In the genomic region with DNA sequence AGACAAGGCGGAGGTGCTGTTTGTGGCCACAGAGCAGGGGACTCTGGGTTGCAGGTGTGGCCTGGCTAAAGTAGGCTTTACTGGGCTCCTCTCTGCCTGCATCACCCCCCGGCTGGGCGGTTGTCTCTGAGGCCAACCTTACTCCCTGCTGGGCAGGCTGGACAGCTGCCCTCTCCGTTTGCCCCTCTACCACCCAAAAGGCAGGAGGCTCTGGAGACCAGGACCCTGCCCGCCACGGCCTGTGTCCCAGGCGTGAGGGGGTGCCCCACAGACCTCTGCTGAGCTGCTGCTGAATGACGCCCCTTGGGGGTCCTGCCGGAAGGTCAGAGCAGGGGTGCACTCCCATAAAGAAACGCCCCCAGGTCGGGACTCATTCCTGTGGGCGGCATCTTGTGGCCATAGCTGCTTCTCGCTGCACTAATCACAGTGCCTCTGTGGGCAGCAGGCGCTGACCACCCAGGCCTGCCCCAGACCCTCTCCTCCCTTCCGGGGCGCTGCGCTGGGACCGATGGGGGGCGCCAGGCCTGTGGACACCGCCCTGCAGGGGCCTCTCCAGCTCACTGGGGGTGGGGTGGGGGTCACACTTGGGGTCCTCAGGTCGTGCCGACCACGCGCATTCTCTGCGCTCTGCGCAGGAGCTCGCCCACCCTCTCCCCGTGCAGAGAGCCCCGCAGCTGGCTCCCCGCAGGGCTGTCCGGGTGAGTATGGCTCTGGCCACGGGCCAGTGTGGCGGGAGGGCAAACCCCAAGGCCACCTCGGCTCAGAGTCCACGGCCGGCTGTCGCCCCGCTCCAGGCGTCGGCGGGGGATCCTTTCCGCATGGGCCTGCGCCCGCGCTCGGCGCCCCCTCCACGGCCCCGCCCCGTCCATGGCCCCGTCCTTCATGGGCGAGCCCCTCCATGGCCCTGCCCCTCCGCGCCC, we compare ENCODE assay signal across 8 cellular contexts. TPM values are rescaled to one million over a fixed set of nuclear protein-coding genes. Genes with fewer than 3 reads are reported as not detected.
DNase-seq lines count a peak whose midpoint lies in the region; ATAC-seq, FAIRE-seq and TF ChIP-seq lines count a peak whose summit lies in the region.

No MANE protein-coding gene starts in this region.

- no peaks in the 10 kb centered on the region; the same call in none of the 2 replicates for H3K27me3 Mint-ChIP-seq in HFFc6 (ENCODE audit: insufficient read depth)

- no TSS peak for BruUV-seq in Panc1 (replicated peaks; lab: Mats Ljungman, UMichigan)

- no peaks in the 10 kb centered on the region for H3K36me3 ChIP-seq in Panc1 (ENCODE audit: control insufficient read depth, insufficient read depth, low read length)
- H3K36me3 ChIP-seq in esophagus muscularis mucosa: no peaks in the 10 kb centered on the region
- H3K36me3 ChIP-seq in parathyroid adenoma (ENCODE audit: control insufficient read depth, insufficient read depth, low read length): no peaks in the 10 kb centered on the region

- peaks cover 39% of the 10 kb centered on the region for H3K4me1 Mint-ChIP-seq in HFFc6 (ENCODE audit: low read depth)

- H3K4me1 ChIP-seq in Panc1 (ENCODE audit: control insufficient read depth, insufficient read depth, low read length): peaks cover 11% of the 10 kb centered on the region; the same call in 1 of the 2 replicates
- H3K4me1 ChIP-seq in esophagus muscularis mucosa: peaks cover 23 to 43% (median 36%) of the 10 kb centered on the region in 4 donors
- no peaks in the 10 kb centered on the region for H3K4me1 ChIP-seq in parathyroid adenoma

- DNase-seq in GM13977 (ENCODE audit: low spot score) (no peak), HFFc6 (no peak), Panc1 (ENCODE audit: low read depth, low spot score) (no peak), esophagus muscularis mucosa (ENCODE audit: extremely low spot score) (no peak), RCC 7860 (ENCODE audit: low spot score) (no peak), MV-4-11 (lab: John Stamatoyannopoulos, UW) (no peak), pons (ENCODE audit: low spot score) (no peak)

- no peak for TF ChIP-seq EP300 in esophagus muscularis mucosa (IDR thresholded peaks at IDR 0.05)

- FAIRE-seq in RCC 7860 (lab: Jason Lieb, UNC): no peak

- TF ChIP-seq CTCF in GM13977 (IDR thresholded peaks at IDR 0.05; ENCODE audit: extremely low read depth, insufficient read depth, missing control alignments) (peak; percentile 37), HFFc6 (IDR thresholded peaks at IDR 0.05) (peak; percentile 63), Panc1 (IDR thresholded peaks at IDR 0.05) (peak; percentile 60; the same call in 1 of the 2 replicates), esophagus muscularis mucosa (IDR thresholded peaks at IDR 0.05) (no peak), parathyroid adenoma (IDR thresholded peaks at IDR 0.05) (no peak)

- H3K27ac ChIP-seq in Panc1 (ENCODE audit: low read length) (no peak overlapping the region), esophagus muscularis mucosa (replicated peaks in 1 of 4) (peak overlapping the region; percentile 67 to 92 (median 87)), parathyroid adenoma (peak overlapping the region; percentile 39)

- H3K9ac ChIP-seq in parathyroid adenoma: no peak overlapping the region

- no peaks in the 10 kb centered on the region for H3K36me3 Mint-ChIP-seq in HFFc6 (ENCODE audit: low read depth)

- H3K4me3 Mint-ChIP-seq in HFFc6: peak overlapping the region; percentile 20; the same call in 1 of the 2 replicates

- WGBS in esophagus muscularis mucosa: 20% methylated on average over 22 of the region's 54 CpGs

- H2AFZ ChIP-seq in parathyroid adenoma: peak overlapping the region; percentile 86

- peaks cover 6% of the 10 kb centered on the region for H3K79me2 ChIP-seq in parathyroid adenoma

- CTCF ChIA-PET in Panc1 (lab: Charles Lee): no interaction called here

- H3K27ac Mint-ChIP-seq in HFFc6: no peak overlapping the region

- H3K9me3 ChIP-seq in Panc1 (ENCODE audit: control insufficient read depth, insufficient read depth, low read depth, low read length): no peaks in the 10 kb centered on the region
- H3K9me3 ChIP-seq in esophagus muscularis mucosa: no peaks in the 10 kb centered on the region
- H3K9me3 ChIP-seq in parathyroid adenoma (ENCODE audit: control insufficient read depth, low read length): no peaks in the 10 kb centered on the region

- no peak for TF ChIP-seq POLR2A in esophagus muscularis mucosa (IDR thresholded peaks at IDR 0.05; ENCODE audit: low read depth)

- H3K4me2 ChIP-seq in parathyroid adenoma (ENCODE audit: low read length): peak overlapping the region; percentile 87

- H3K4me3 ChIP-seq in Panc1 (ENCODE audit: low read depth in 2 of 2, low read length in 2 of 2) (peak overlapping the region; percentile 53 to 59), esophagus muscularis mucosa (peak overlapping the region; percentile 70 to 90 (median 83)), parathyroid adenoma (ENCODE audit: low read depth, low read length) (peak overlapping the region; percentile 49)

- H3K9me3 Mint-ChIP-seq in HFFc6: no peaks in the 10 kb centered on the region

- intact Hi-C loops in Panc1 (cut with micrococcal nuclease; ENCODE audit: unreplicated experiment): no loop called here
- intact Hi-C loops in esophagus muscularis mucosa (cut with DNase I): no loop called here

- peak; percentile 74 for ATAC-seq in Panc1

- in situ Hi-C loops in GM13977 (cut with MboI; ENCODE audit: low pct_unique_long_range_greater_than_20kb, low sequenced_read_pairs, unreplicated experiment) (no loop called here), Panc1 (cut with HindIII; ENCODE audit: low pct_unique_long_range_greater_than_20kb, low sequenced_read_pairs) (no loop called here)

- H3K27me3 ChIP-seq in Panc1 (ENCODE audit: control insufficient read depth, insufficient read depth, low read length) (no peaks in the 10 kb centered on the region), esophagus muscularis mucosa (peaks cover 0 to 4% (median 0%) of the 10 kb centered on the region in 4 donors), parathyroid adenoma (ENCODE audit: control insufficient read depth, insufficient read depth, low read length) (no peaks in the 10 kb centered on the region)

- POLR2A ChIA-PET in Panc1 (lab: Charles Lee): no interaction called here

RNA-seq across cellular contexts. Expression of gene HTT-AS, which starts 0.9 kb away (rescaled TPM):
- not detected for total RNA-seq in HFFc6 (2021; fragmentation: NEBNext Ultra II Directional; extraction: Animal tissue kit (Norgen Biotek cat#: 25700))
- total RNA-seq in Panc1 (2021; ENCODE audit: unreplicated experiment) (not detected), esophagus muscularis mucosa (not detected)
- not detected for polyA plus RNA-seq in Panc1 (2012; ENCODE audit: insufficient read length)

RNA-seq across cellular contexts. Expression of gene HTT, which starts 1.1 kb away (rescaled TPM):
- total RNA-seq in HFFc6 (2021; fragmentation: NEBNext Ultra II Directional; extraction: Animal tissue kit (Norgen Biotek cat#: 25700)): 10 to 100 TPM; 38.1 to 52.0 (median 47.8) TPM
- total RNA-seq in Panc1 (2021; ENCODE audit: unreplicated experiment) (24.7 TPM), esophagus muscularis mucosa (10 to 100 TPM; 30.2 to 65.7 (median 49.3) TPM)
- polyA plus RNA-seq in Panc1 (2012; ENCODE audit: insufficient read length): 21.3 TPM

Comparison
In these comparisons a context has a peak if more than half of its experiments do, and no peak if none do; other contexts are left out.
1. CTCF ChIP-seq: peak in GM13977 (single experiment), HFFc6 (single experiment) and Panc1 (single experiment); none in esophagus muscularis mucosa (0 of 3) and parathyroid adenoma (single experiment).
2. Peak in every context shown above with its lines, with median percentiles within 50 percentile points of each other: H3K4me3 ChIP-seq.